1 cellular context compared by ENCODE assay signal in the genomic region with DNA sequence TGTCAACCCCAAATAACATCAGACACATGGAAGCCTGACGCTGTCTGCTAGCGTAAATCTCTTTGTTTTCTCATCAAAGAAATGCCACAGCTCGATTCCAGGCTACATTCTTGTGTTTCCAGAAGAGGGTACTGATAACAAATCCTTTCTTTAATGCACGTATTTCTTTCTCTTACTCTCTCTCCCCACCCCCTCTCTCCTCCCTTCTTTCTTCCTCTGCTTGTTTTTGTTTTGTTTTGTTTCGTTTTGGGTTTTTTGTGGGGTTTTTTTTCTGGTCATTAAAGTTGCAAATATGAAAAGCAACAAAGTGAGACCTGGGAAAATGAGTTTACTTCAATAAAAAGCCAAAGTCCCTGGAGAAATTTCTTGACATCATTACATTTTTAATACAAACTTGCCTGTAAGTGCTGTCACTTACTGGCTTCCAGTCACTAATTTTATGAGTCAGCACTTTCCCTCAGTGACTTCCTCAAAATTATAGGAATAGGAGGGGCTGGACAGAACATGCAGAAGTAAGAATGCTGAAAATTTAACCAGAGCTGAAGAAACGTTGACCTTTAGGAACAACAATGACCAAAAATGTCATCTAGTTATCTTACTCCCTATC.
TF ChIP-seq lines count a peak whose summit lies in the region.

No MANE protein-coding gene starts in this region.

TF ChIP-seq in GM23338, 12 proteins besides CTCF, POLR2A, EP300 and RAD21 (continued from another document):
- TF ChIP-seq, protein P1, sequence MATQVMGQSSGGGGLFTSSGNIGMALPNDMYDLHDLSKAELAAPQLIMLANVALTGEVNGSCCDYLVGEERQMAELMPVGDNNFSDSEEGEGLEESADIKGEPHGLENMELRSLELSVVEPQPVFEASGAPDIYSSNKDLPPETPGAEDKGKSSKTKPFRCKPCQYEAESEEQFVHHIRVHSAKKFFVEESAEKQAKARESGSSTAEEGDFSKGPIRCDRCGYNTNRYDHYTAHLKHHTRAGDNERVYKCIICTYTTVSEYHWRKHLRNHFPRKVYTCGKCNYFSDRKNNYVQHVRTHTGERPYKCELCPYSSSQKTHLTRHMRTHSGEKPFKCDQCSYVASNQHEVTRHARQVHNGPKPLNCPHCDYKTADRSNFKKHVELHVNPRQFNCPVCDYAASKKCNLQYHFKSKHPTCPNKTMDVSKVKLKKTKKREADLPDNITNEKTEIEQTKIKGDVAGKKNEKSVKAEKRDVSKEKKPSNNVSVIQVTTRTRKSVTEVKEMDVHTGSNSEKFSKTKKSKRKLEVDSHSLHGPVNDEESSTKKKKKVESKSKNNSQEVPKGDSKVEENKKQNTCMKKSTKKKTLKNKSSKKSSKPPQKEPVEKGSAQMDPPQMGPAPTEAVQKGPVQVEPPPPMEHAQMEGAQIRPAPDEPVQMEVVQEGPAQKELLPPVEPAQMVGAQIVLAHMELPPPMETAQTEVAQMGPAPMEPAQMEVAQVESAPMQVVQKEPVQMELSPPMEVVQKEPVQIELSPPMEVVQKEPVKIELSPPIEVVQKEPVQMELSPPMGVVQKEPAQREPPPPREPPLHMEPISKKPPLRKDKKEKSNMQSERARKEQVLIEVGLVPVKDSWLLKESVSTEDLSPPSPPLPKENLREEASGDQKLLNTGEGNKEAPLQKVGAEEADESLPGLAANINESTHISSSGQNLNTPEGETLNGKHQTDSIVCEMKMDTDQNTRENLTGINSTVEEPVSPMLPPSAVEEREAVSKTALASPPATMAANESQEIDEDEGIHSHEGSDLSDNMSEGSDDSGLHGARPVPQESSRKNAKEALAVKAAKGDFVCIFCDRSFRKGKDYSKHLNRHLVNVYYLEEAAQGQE (IDR thresholded peaks at IDR 0.05; ENCODE audit: unreplicated experiment) = no peak
- TF ChIP-seq, protein P2, sequence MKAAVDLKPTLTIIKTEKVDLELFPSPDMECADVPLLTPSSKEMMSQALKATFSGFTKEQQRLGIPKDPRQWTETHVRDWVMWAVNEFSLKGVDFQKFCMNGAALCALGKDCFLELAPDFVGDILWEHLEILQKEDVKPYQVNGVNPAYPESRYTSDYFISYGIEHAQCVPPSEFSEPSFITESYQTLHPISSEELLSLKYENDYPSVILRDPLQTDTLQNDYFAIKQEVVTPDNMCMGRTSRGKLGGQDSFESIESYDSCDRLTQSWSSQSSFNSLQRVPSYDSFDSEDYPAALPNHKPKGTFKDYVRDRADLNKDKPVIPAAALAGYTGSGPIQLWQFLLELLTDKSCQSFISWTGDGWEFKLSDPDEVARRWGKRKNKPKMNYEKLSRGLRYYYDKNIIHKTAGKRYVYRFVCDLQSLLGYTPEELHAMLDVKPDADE (IDR thresholded peaks at IDR 0.05) = no peak
- TF ChIP-seq STAT1 (IDR thresholded peaks at IDR 0.05; ENCODE audit: unreplicated experiment) (no peak), ZNF331 (CRISPR knock-in tag; IDR thresholded peaks at IDR 0.05; ENCODE audit: low read depth) (no peak), CREB1 (CRISPR knock-in tag; IDR thresholded peaks at IDR 0.05; ENCODE audit: low read depth) (no peak), POLR2AphosphoS5 (IDR thresholded peaks at IDR 0.05; ENCODE audit: low read depth) (no peak), JUNB (IDR thresholded peaks at IDR 0.05; ENCODE audit: unreplicated experiment) (no peak), EZH2 (IDR thresholded peaks at IDR 0.05; ENCODE audit: low read depth, unreplicated experiment) (no peak), NANOG (IDR thresholded peaks at IDR 0.05; ENCODE audit: borderline replicate concordance) (no peak)
